21 cellular contexts compared by ENCODE assay signal in the genomic region with DNA sequence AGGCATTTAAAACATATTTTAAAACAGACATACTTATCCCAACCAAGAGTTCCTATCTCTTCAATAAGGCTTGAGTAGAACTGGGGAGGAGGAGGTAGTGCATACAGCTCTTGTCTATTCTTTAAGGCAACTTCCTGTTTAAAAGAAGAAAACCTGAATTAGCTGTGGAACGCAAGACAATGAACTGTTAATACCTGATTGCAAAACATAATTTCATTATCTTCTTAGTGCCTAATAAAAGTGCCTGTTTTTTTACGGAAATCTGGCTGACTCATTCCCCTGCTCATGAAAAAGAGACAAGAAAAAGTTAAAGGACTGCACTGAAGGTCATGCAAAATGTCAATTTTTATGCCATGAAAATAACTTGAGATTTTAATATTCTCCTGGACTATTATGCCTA. TPM values are rescaled to one million over a fixed set of nuclear protein-coding genes. Genes with fewer than 3 reads are reported as not detected.
A peak's percentile ranks its signal among the peaks of the same experiment; 100 is the strongest.
DNase-seq lines count a peak whose midpoint lies in the region; ATAC-seq and TF ChIP-seq lines count a peak whose summit lies in the region.
"Had no signal": no experiment of that assay in that cellular context is flagged by ENCODE, and none has a peak within 500 bp of the region (broad histone marks: within the 10 kb centered on the region; RNA-seq: fewer than 3 reads in every experiment).

No MANE protein-coding gene starts in this region.

- no peak overlapping the region for H2AFZ ChIP-seq in GM23338

- H3K4me3 ChIP-seq in GM23338 (no peak overlapping the region), RWPE2 (ENCODE audit: severe bottlenecking) (no peak overlapping the region), fibroblast of pulmonary artery (replicated peaks; ENCODE audit: low read depth, low read length) (no peak overlapping the region)
- H3K4me3 ChIP-seq: BLaER1 treated with 17β-estradiol and CSF1 and Interleukin-3, amounts not matched to agents 10 nM and 100 nM; Peyer's patch; SJCRH30 had no signal

- H3K36me3 ChIP-seq in GM23338 (ENCODE audit: insufficient read depth) (peaks cover 5% of the 10 kb centered on the region; the same call in 1 of the 2 replicates), RWPE2 (ENCODE audit: low read depth) (peaks cover 54% of the 10 kb centered on the region)

- peaks cover 7% of the 10 kb centered on the region; the same call in 1 of the 2 replicates for H3K4me1 ChIP-seq in GM23338 (ENCODE audit: insufficient read depth)
- H3K4me1 ChIP-seq in RWPE2 (ENCODE audit: insufficient read depth, poor library complexity, severe bottlenecking): peaks cover 25% of the 10 kb centered on the region
- H3K4me1 ChIP-seq: BLaER1 treated with 17β-estradiol and CSF1 and Interleukin-3, amounts not matched to agents 10 nM and 100 nM; Peyer's patch; SJCRH30 had no signal

- POLR2A ChIA-PET in GM10248 (lab: Yijun Ruan, JAX): no interaction called here

- H3K27me3 Mint-ChIP-seq in GM23338 (ENCODE audit: insufficient read depth, low read depth, poor library complexity): no peaks in the 10 kb centered on the region

- H3K9me3 Mint-ChIP-seq in GM23338: no peaks in the 10 kb centered on the region
- H3K9me3 Mint-ChIP-seq: CD8-positive, alpha-beta T cell; H9; HFFc6 had no signal

- no peaks in the 10 kb centered on the region for H3K9me3 ChIP-seq in RWPE2 (ENCODE audit: severe bottlenecking)
- H3K9me3 ChIP-seq: BLaER1 treated with 17β-estradiol and CSF1 and Interleukin-3, amounts not matched to agents 10 nM and 100 nM; Peyer's patch had no signal

- ATAC-seq in GM23338 (no peak), RWPE2 (ENCODE audit: low read depth) (peak; percentile 41; the same call in 2 of the 3 replicates), GM21576 (IDR thresholded peaks at IDR 0.05; ENCODE audit: unreplicated experiment) (no peak)
- ATAC-seq: CD8-positive, alpha-beta T cell had no signal

- no peak overlapping the region for H3K4me3 Mint-ChIP-seq in GM23338
- H3K4me3 Mint-ChIP-seq: CD8-positive, alpha-beta T cell; H9; HFFc6 had no signal

- H3K4me2 ChIP-seq in GM23338: no peak overlapping the region
- H3K4me2 ChIP-seq: BLaER1 treated with 17β-estradiol and CSF1 and Interleukin-3, amounts not matched to agents 10 nM and 100 nM had no signal

- H3K79me2 ChIP-seq in GM23338 (replicated peaks; ENCODE audit: insufficient read depth): peaks cover 21% of the 10 kb centered on the region

- no peaks in the 10 kb centered on the region for H3F3A ChIP-seq in GM23338 (replicated peaks; ENCODE audit: low read depth)

- 0 out of 2 replicates have a peak overlapping the region, but pooled peaks have one; percentile 55 for H3K27ac Mint-ChIP-seq in GM23338
- H3K27ac Mint-ChIP-seq: CD8-positive, alpha-beta T cell; H9; HFFc6 had no signal

- DNase-seq in GM23338 (ENCODE audit: low spot score) (no peak), RWPE2 (ENCODE audit: low spot score) (no peak), amniotic epithelial cell (ENCODE audit: low read depth) (peak; percentile 71), fibroblast of pulmonary artery (ENCODE audit: low read depth) (peak; percentile 61), NCI-H226 (no peak), GM19240 (ENCODE audit: insufficient read length, low spot score) (no peak), GM10248 (ENCODE audit: extremely low spot score) (no peak)
- DNase-seq: ACHN; CD8-positive, alpha-beta T cell; DMS153; H9; HFFc6; NCI-H1105 treated with DMSO at 0.1 percent for 48 hours; NCI-H2029 treated with DMSO at 0.1 percent for 48 hours; NCI-H345; NCI-H524; NCI-H774; Peyer's patch; SJCRH30 had no signal

- H4K20me1 ChIP-seq in GM23338 (replicated peaks; ENCODE audit: insufficient read depth): no peaks in the 10 kb centered on the region; the same call in 1 of the 2 replicates
- H4K20me1 ChIP-seq: BLaER1 treated with 17β-estradiol and CSF1 and Interleukin-3, amounts not matched to agents 10 nM and 100 nM had no signal

- CTCF ChIA-PET in GM10248 (lab: Yijun Ruan, JAX): no interaction called here

- no peak for TF ChIP-seq CTCF in GM23338 (conservative IDR thresholded peaks at IDR 0.05; ENCODE audit: low read depth in 2 of 2)
- no peak for TF ChIP-seq CTCF in RWPE2 (IDR thresholded peaks at IDR 0.05; ENCODE audit: poor library complexity, severe bottlenecking)
- no peak for TF ChIP-seq CTCF in fibroblast of pulmonary artery (IDR thresholded peaks at IDR 0.05; ENCODE audit: low read length, missing control alignments)
- TF ChIP-seq CTCF in GM10248 (IDR thresholded peaks at IDR 0.05; ENCODE audit: control extremely low read depth, extremely low read depth, low read depth, missing control alignments): no peak

- peaks cover 5% of the 10 kb centered on the region; the same call in 2 of the 3 replicates for H3K4me1 Mint-ChIP-seq in GM23338

- H3K9me2 ChIP-seq in GM23338 (ENCODE audit: insufficient read depth): no peaks in the 10 kb centered on the region

- H3K27ac ChIP-seq in GM23338 (ENCODE audit: low read depth) (no peak overlapping the region), RWPE2 (ENCODE audit: poor library complexity, severe bottlenecking) (peak overlapping the region; percentile 16)
- H3K27ac ChIP-seq: BLaER1 treated with 17β-estradiol and CSF1 and Interleukin-3, amounts not matched to agents 10 nM and 100 nM; Peyer's patch; SJCRH30 had no signal

- H3K36me3 Mint-ChIP-seq in GM23338 (ENCODE audit: low read depth): peaks cover 37% of the 10 kb centered on the region
- H3K36me3 Mint-ChIP-seq: CD8-positive, alpha-beta T cell had no signal

- H3K27me3 ChIP-seq in GM23338 (ENCODE audit: insufficient read depth): no peaks in the 10 kb centered on the region
- no peaks in the 10 kb centered on the region for H3K27me3 ChIP-seq in RWPE2 (ENCODE audit: insufficient read depth, poor library complexity, severe bottlenecking)
- H3K27me3 ChIP-seq: BLaER1 treated with 17β-estradiol and CSF1 and Interleukin-3, amounts not matched to agents 10 nM and 100 nM; Peyer's patch; SJCRH30 had no signal

TF ChIP-seq in GM23338, 12 proteins besides CTCF, POLR2A, EP300 and RAD21 (continues in another document):
- TF ChIP-seq ZNF331 (CRISPR knock-in tag; IDR thresholded peaks at IDR 0.05; ENCODE audit: low read depth) (no peak), CREB1 (CRISPR knock-in tag; IDR thresholded peaks at IDR 0.05; ENCODE audit: low read depth) (no peak), REST (IDR thresholded peaks at IDR 0.05; ENCODE audit: unreplicated experiment) (no peak), EZH2 (IDR thresholded peaks at IDR 0.05; ENCODE audit: low read depth, unreplicated experiment) (no peak)

RNA-seq across cellular contexts. Expression of gene FANCL, which starts 19.2 kb away (rescaled TPM):
- total RNA-seq in GM23338 (2014; rRNA removed; shearing (Covaris generic)): 90.4 and 115 TPM in 2 replicates
- 82.1 and 97.8 TPM in 2 replicates for polyA plus RNA-seq in GM23338 (2016; fragmentation: Nextera tagmentation; extraction: Ambion mirVana)

Comparison
In these comparisons a context has a peak if more than half of its experiments do, and no peak if none do; other contexts are left out.
1. DNase-seq: peak in amniotic epithelial cell (single experiment) and fibroblast of pulmonary artery (single experiment); none in GM23338 (single experiment), RWPE2 (single experiment), NCI-H226 (single experiment), GM19240 (single experiment) and GM10248 (single experiment).